ENCODE assay signal across 2 cellular contexts in genomic region chr19:12453495-12453894, GRCh38.
TF ChIP-seq lines count a peak whose summit lies in the region.

No MANE protein-coding gene starts in this region.

TF ChIP-seq in liver, 16 proteins besides CTCF, POLR2A, EP300 and RAD21:
- TF ChIP-seq MAX (IDR thresholded peaks at IDR 0.05) (no peak), FOXA1 (IDR thresholded peaks at IDR 0.05) (no peak), REST (IDR thresholded peaks at IDR 0.05) (no peak), JUND (IDR thresholded peaks at IDR 0.05) (no peak), NR2F2 (IDR thresholded peaks at IDR 0.05) (no peak), HNF4A (conservative IDR thresholded peaks at IDR 0.05) (no peak), EGR1 (IDR thresholded peaks at IDR 0.05; ENCODE audit: low read depth in 2 of 2) (no peak), RXRA (IDR thresholded peaks at IDR 0.05) (no peak), TAF1 (conservative IDR thresholded peaks at IDR 0.05) (no peak), ATF3 (IDR thresholded peaks at IDR 0.05) (no peak), SP1 (IDR thresholded peaks at IDR 0.05) (no peak), GABPA (IDR thresholded peaks at IDR 0.05 in 1 of 2, conservative IDR thresholded peaks at IDR 0.05 in 1 of 2) (no peak), YY1 (IDR thresholded peaks at IDR 0.05) (no peak), FOXA2 (IDR thresholded peaks at IDR 0.05) (no peak)

TF ChIP-seq in HepG2, 621 proteins besides CTCF, POLR2A, EP300 and RAD21:
- no peak for TF ChIP-seq JUND (CRISPR knock-in tag; IDR thresholded peaks at IDR 0.05)
- TF ChIP-seq ATF7-NPFF (CRISPR knock-in tag; IDR thresholded peaks at IDR 0.05; ENCODE audit: low read depth): no peak
- no peak for TF ChIP-seq JDP2 (CRISPR knock-in tag; IDR thresholded peaks at IDR 0.05; ENCODE audit: borderline replicate concordance)
- no peak for TF ChIP-seq ZBTB14 (CRISPR knock-in tag; IDR thresholded peaks at IDR 0.05)
- no peak for TF ChIP-seq GABPA (IDR thresholded peaks at IDR 0.05; ENCODE audit: low read depth, low read length)
- no peak for TF ChIP-seq GABPA (CRISPR knock-in tag; IDR thresholded peaks at IDR 0.05; ENCODE audit: low read depth)
- TF ChIP-seq DMTF1 (CRISPR knock-in tag; IDR thresholded peaks at IDR 0.05): no peak
- no peak for TF ChIP-seq SP1 (IDR thresholded peaks at IDR 0.05)
- no peak for TF ChIP-seq SP1 (CRISPR knock-in tag; IDR thresholded peaks at IDR 0.05)
- no peak for TF ChIP-seq ZNF124 (CRISPR knock-in tag; IDR thresholded peaks at IDR 0.05)
- no peak for TF ChIP-seq KAT8 (CRISPR knock-in tag; IDR thresholded peaks at IDR 0.05)
- TF ChIP-seq ETS1 (CRISPR knock-in tag; IDR thresholded peaks at IDR 0.05): no peak
TF ChIP-seq in HepG2: peak in this region for 0.
